8 cellular contexts compared by ENCODE assay signal in the genomic region with DNA sequence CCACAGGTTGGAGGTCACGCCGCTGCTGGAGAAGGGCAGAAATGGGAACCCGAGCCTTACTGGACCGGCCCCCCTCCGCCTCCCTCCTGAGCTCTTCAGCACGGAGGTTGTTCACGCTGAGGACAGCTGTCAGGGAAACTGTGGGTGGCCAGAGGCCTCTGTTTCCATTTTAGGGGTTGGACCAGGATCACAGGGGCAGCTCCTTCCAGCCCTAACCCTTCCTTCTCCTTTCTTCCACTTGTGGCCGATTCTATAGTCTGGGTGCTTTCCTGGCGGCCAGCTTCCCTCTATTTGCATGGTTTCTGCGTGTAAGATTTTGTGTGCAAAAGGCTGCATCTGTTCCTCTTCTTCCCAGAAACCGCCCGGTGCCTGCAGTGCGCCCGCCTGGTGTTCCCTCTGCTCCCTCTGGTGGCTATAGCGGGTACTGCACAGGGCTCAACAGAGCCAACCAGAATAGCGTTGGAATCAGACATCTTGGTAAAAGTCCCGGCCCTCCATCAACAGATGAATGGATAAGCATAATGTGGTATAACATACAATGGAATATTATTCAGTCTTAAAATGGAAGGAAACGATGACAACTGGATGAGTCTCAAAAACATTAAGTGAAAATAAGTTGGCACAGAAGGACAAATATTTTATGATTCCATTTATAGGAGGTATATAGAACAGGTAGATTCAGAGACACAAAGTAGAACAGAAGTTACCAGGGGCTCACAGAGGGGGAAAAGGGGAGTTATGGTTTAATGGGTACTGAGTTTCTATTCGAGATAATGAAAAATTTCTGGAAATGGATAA. TPM values are rescaled to one million over a fixed set of nuclear protein-coding genes. Genes with fewer than 3 reads are reported as not detected.
DNase-seq lines count a peak whose midpoint lies in the region; ATAC-seq and TF ChIP-seq lines count a peak whose summit lies in the region.

No MANE protein-coding gene starts in this region.

- H3K36me3 ChIP-seq in GM23338 (ENCODE audit: insufficient read depth), result no peaks in the 10 kb centered on the region

- H3K27ac ChIP-seq in GM23338 (ENCODE audit: low read depth), result no peak overlapping the region

- no peak overlapping the region for H3K4me3 ChIP-seq in GM23338

- peak; percentile 89 for DNase-seq in CD14-positive monocyte (ENCODE audit: low spot score)
- peak; percentile 91 for DNase-seq in GM23338 (ENCODE audit: low spot score)
- DNase-seq in NCI-H345 (lab: John Stamatoyannopoulos, UW), result peak; percentile 72
- DNase-seq in central memory CD8-positive, alpha-beta T cell (ENCODE audit: low spot score in 2 of 2), result peak; percentile 65 to 80
- DNase-seq in kidney tubule cell (ENCODE audit: low spot score), result peak; percentile 71
- DNase-seq in stimulated activated CD4-positive, alpha-beta T cell treated with anti-CD3 and anti-CD28 coated beads, Interleukin-2, amount 100 ng/mL, for 24 hours, result peak; percentile 92 to 93

- no peaks in the 10 kb centered on the region for H3K9me2 ChIP-seq in GM23338 (ENCODE audit: insufficient read depth)

- TF ChIP-seq CTCF in CD14-positive monocyte (IDR thresholded peaks at IDR 0.05), result peak; percentile 98
- peak; percentile 98 to 100 for TF ChIP-seq CTCF in GM23338 (conservative IDR thresholded peaks at IDR 0.05; ENCODE audit: low read depth in 2 of 2)

- no peaks in the 10 kb centered on the region; the same call in 1 of the 2 replicates for H3K27me3 ChIP-seq in GM23338 (ENCODE audit: insufficient read depth)

- H3K4me1 Mint-ChIP-seq in CD14-positive monocyte, result peaks cover 9% of the 10 kb centered on the region
- peaks cover 9% of the 10 kb centered on the region for H3K4me1 Mint-ChIP-seq in GM23338
- peaks cover 5% of the 10 kb centered on the region for H3K4me1 Mint-ChIP-seq in central memory CD8-positive, alpha-beta T cell

- H3K9me3 Mint-ChIP-seq in CD14-positive monocyte (peaks cover 0 to 8% (median 3%) of the 10 kb centered on the region in 7 donors), GM23338 (peaks cover 21% of the 10 kb centered on the region)
- no peaks in the 10 kb centered on the region for H3K9me3 Mint-ChIP-seq in central memory CD8-positive, alpha-beta T cell

- intact Hi-C loops in CD14-positive monocyte (cut with micrococcal nuclease), result loop anchor here (1.0 to 2.0 kb wide), 2 partner anchors 117 to 118 kb away; no protein-coding TSS in a partner anchor

- no peaks in the 10 kb centered on the region for H3K79me2 ChIP-seq in GM23338 (replicated peaks; ENCODE audit: insufficient read depth)

- H3F3A ChIP-seq in GM23338 (replicated peaks; ENCODE audit: low read depth), result no peaks in the 10 kb centered on the region

- H4K20me1 ChIP-seq in GM23338 (replicated peaks; ENCODE audit: insufficient read depth), result no peaks in the 10 kb centered on the region

- no peaks in the 10 kb centered on the region for H3K36me3 Mint-ChIP-seq in CD14-positive monocyte
- H3K36me3 Mint-ChIP-seq in GM23338 (ENCODE audit: low read depth), result no peaks in the 10 kb centered on the region; the same call in 2 of the 3 replicates
- H3K36me3 Mint-ChIP-seq in central memory CD8-positive, alpha-beta T cell (ENCODE audit: insufficient read depth), result peaks cover 5% of the 10 kb centered on the region

- H3K4me3 Mint-ChIP-seq in CD14-positive monocyte, result peak overlapping the region in 1 of 2 donors; percentile 63
- H3K4me3 Mint-ChIP-seq in GM23338, result no peak overlapping the region
- H3K4me3 Mint-ChIP-seq in central memory CD8-positive, alpha-beta T cell, result no peak overlapping the region

- H3K27me3 Mint-ChIP-seq in CD14-positive monocyte (ENCODE audit: low read depth in 3 of 3), result peaks cover 6 to 12% (median 6%) of the 10 kb centered on the region in 3 donors
- H3K27me3 Mint-ChIP-seq in GM23338 (ENCODE audit: insufficient read depth, low read depth, poor library complexity), result peaks cover 7% of the 10 kb centered on the region
- peaks cover 34% of the 10 kb centered on the region for H3K27me3 Mint-ChIP-seq in central memory CD8-positive, alpha-beta T cell

- peak; percentile 68 for ATAC-seq in GM23338
- ATAC-seq in activated CD4-positive, CD25-positive, alpha-beta regulatory T cell treated with anti-CD3 and anti-CD28 coated beads, Interleukin-2, amount 50 U/mL, for 24 hours, result peak; percentile 79 to 80
- peak; percentile 78 for ATAC-seq in central memory CD8-positive, alpha-beta T cell (replicated peaks; ENCODE audit: extremely low read depth, poor library complexity, severe bottlenecking)
- no peak for ATAC-seq in GM21423 (IDR thresholded peaks at IDR 0.05; ENCODE audit: unreplicated experiment)

- H3K4me2 ChIP-seq in GM23338, result peak overlapping the region; percentile 18; the same call in 1 of the 2 replicates

- H3K4me1 ChIP-seq in GM23338 (ENCODE audit: insufficient read depth), result no peaks in the 10 kb centered on the region; the same call in 1 of the 2 replicates

- H2AFZ ChIP-seq in GM23338, result peak overlapping the region; percentile 83

- H3K27ac Mint-ChIP-seq in CD14-positive monocyte, result peak overlapping the region in 4 of 7 donors; percentile 31 to 64 (median 32)
- H3K27ac Mint-ChIP-seq in GM23338, result no peak overlapping the region
- H3K27ac Mint-ChIP-seq in central memory CD8-positive, alpha-beta T cell (ENCODE audit: low read depth), result no peak overlapping the region

TF ChIP-seq in GM23338, 12 proteins besides CTCF, POLR2A, EP300 and RAD21:
- TF ChIP-seq, protein P1, sequence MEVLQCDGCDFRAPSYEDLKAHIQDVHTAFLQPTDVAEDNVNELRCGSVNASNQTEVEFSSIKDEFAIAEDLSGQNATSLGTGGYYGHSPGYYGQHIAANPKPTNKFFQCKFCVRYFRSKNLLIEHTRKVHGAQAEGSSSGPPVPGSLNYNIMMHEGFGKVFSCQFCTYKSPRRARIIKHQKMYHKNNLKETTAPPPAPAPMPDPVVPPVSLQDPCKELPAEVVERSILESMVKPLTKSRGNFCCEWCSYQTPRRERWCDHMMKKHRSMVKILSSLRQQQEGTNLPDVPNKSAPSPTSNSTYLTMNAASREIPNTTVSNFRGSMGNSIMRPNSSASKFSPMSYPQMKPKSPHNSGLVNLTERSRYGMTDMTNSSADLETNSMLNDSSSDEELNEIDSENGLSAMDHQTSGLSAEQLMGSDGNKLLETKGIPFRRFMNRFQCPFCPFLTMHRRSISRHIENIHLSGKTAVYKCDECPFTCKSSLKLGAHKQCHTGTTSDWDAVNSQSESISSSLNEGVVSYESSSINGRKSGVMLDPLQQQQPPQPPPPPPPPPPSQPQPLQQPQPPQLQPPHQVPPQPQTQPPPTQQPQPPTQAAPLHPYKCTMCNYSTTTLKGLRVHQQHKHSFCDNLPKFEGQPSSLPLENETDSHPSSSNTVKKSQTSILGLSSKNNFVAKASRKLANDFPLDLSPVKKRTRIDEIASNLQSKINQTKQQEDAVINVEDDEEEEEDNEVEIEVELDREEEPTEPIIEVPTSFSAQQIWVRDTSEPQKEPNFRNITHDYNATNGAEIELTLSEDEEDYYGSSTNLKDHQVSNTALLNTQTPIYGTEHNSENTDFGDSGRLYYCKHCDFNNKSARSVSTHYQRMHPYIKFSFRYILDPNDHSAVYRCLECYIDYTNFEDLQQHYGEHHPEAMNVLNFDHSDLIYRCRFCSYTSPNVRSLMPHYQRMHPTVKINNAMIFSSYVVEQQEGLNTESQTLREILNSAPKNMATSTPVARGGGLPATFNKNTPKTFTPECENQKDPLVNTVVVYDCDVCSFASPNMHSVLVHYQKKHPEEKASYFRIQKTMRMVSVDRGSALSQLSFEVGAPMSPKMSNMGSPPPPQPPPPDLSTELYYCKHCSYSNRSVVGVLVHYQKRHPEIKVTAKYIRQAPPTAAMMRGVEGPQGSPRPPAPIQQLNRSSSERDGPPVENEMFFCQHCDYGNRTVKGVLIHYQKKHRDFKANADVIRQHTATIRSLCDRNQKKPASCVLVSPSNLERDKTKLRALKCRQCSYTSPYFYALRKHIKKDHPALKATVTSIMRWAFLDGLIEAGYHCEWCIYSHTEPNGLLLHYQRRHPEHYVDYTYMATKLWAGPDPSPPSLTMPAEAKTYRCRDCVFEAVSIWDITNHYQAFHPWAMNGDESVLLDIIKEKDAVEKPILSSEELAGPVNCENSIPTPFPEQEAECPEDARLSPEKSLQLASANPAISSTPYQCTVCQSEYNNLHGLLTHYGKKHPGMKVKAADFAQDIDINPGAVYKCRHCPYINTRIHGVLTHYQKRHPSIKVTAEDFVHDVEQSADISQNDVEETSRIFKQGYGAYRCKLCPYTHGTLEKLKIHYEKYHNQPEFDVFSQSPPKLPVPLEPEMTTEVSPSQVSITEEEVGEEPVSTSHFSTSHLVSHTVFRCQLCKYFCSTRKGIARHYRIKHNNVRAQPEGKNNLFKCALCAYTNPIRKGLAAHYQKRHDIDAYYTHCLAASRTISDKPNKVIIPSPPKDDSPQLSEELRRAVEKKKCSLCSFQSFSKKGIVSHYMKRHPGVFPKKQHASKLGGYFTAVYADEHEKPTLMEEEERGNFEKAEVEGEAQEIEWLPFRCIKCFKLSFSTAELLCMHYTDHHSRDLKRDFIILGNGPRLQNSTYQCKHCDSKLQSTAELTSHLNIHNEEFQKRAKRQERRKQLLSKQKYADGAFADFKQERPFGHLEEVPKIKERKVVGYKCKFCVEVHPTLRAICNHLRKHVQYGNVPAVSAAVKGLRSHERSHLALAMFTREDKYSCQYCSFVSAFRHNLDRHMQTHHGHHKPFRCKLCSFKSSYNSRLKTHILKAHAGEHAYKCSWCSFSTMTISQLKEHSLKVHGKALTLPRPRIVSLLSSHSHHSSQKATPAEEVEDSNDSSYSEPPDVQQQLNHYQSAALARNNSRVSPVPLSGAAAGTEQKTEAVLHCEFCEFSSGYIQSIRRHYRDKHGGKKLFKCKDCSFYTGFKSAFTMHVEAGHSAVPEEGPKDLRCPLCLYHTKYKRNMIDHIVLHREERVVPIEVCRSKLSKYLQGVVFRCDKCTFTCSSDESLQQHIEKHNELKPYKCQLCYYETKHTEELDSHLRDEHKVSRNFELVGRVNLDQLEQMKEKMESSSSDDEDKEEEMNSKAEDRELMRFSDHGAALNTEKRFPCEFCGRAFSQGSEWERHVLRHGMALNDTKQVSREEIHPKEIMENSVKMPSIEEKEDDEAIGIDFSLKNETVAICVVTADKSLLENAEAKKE (CRISPR knock-in tag; IDR thresholded peaks at IDR 0.05), result 0 out of 2 replicates have a peak, but pooled peaks have one; percentile 15
- no peak for TF ChIP-seq POLR2AphosphoS5 (IDR thresholded peaks at IDR 0.05; ENCODE audit: low read depth)

RNA-seq across cellular contexts. Expression of a gene that starts 8.4 kb away (rescaled TPM):
- not detected for polyA plus RNA-seq in CD14-positive monocyte
- not detected in 2 replicates for total RNA-seq in GM23338 (2014; rRNA removed; shearing (Covaris generic))
- polyA plus RNA-seq in GM23338 (2016; fragmentation: Nextera tagmentation; extraction: Ambion mirVana), result not detected in 2 replicates

RNA-seq across cellular contexts. Expression of a gene that starts 39.3 kb away (rescaled TPM):
- polyA plus RNA-seq in CD14-positive monocyte, result not detected
- total RNA-seq in GM23338 (2014; rRNA removed; shearing (Covaris generic)), result not detected in 2 replicates
- polyA plus RNA-seq in GM23338 (2016; fragmentation: Nextera tagmentation; extraction: Ambion mirVana), result not detected in 2 replicates

Comparison
In these comparisons a context has a peak if more than half of its experiments do, and no peak if none do; other contexts are left out.
1. H3K27ac Mint-ChIP-seq: peak in CD14-positive monocyte (4 of 7); none in GM23338 (single experiment) and central memory CD8-positive, alpha-beta T cell (single experiment).
2. Peak in every context shown above with its lines, with median percentiles within 50 percentile points of each other: DNase-seq.